Comparison of ENCODE assay signal across 30 cellular contexts in genomic region chr4:119111296-119111695, GRCh38. TPM values are rescaled to one million over a fixed set of nuclear protein-coding genes. Genes with fewer than 3 reads are reported as not detected.
"Had no signal": no experiment of that assay in that cellular context is flagged by ENCODE, and none has a peak within 500 bp of the region (broad histone marks: within the 10 kb centered on the region; RNA-seq: fewer than 3 reads in every experiment).

No MANE protein-coding gene starts in this region.

- H3K9me2 ChIP-seq: SK-N-SH had no signal

- H3K4me3 ChIP-seq: ascending aorta, body of pancreas, breast epithelium, Peyer's patch, SJSA1 had no signal

- H3K4me2 ChIP-seq: SK-N-SH had no signal

- H3K36me3 ChIP-seq: ascending aorta, breast epithelium, Peyer's patch, SJSA1 had no signal

- DNase-seq: activated CD4-positive, alpha-beta T cell treated with anti-CD3 and anti-CD28 coated beads, Interleukin-2, amount 10 ng/mL, durations not matched to agents 24 days and 14 days; activated CD4-positive, alpha-beta T cell treated with anti-CD3 and anti-CD28 coated beads, Interleukin-2, amount 50 U/mL, for 4 hours; activated CD8-positive, alpha-beta T cell treated with anti-CD3 and anti-CD28 coated beads for 36 hours; activated gamma-delta T cell; activated naive CD4-positive, alpha-beta T cell treated with Interleukin-2 at 50 U/mL for 16 hours; activated naive CD8-positive, alpha-beta T cell treated with anti-CD3 and anti-CD28 coated beads, Interleukin-2, amount 10 ng/mL, durations not matched to agents 7 days and 5 days; activated T-cell treated with anti-CD3 and anti-CD28 coated beads, Interleukin-2, amount 50 U/mL, for 1 hour; activated T-cell treated with anti-CD3 and anti-CD28 coated beads, Interleukin-2, amount 50 U/mL, for 72 hours; amygdala; body of pancreas; NCI-H1105 treated with DMSO at 0.1 percent for 48 hours; NCI-H1436; NCI-H1694; NCI-H1930; NCI-H2081 treated with DMSO at 0.1 percent for 48 hours; NCI-H226; NCI-H446 treated with DMSO at 0.1 percent for 48 hours; NCI-H524; NK-92 treated with Interleukin-12 subunit alpha and Interleukin-12 subunit beta, amount 100 ng/mL, for 24 hours; PC-3; Peyer's patch; RPMI8226; SHP77 treated with DMSO at 0.1 percent for 48 hours; SK-N-SH had no signal

- H3K27me3 ChIP-seq: ascending aorta, body of pancreas, breast epithelium, Peyer's patch, SJSA1 had no signal

- ATAC-seq: activated CD8-positive, alpha-beta T cell treated with anti-CD3 and anti-CD28 coated beads for 36 hours; activated T-cell treated with anti-CD3 and anti-CD28 coated beads, Interleukin-2, amount 50 U/mL, for 72 hours; activated T-helper 17 cell treated with anti-CD3 and anti-CD28 coated beads, Interleukin-2, amount 50 U/mL, for 72 hours; body of pancreas; PC-3 had no signal

- H3K9me3 ChIP-seq: ascending aorta, body of pancreas, breast epithelium, Peyer's patch, SJSA1, SK-N-SH had no signal

- H3K9ac ChIP-seq: SK-N-SH had no signal

- H3K4me1 ChIP-seq: breast epithelium, Peyer's patch had no signal

RNA-seq across cellular contexts. Expression of gene MYOZ2, which starts 24.3 kb away (rescaled TPM):
- total RNA-seq: activated CD4-positive, alpha-beta T cell treated with anti-CD3 and anti-CD28 coated beads, Interleukin-2, amount 10 ng/mL, durations not matched to agents 24 days and 14 days; activated CD8-positive, alpha-beta memory T cell treated with anti-CD3 and anti-CD28 coated beads for 36 hours; activated CD8-positive, alpha-beta T cell treated with anti-CD3 and anti-CD28 coated beads for 36 hours; activated naive CD8-positive, alpha-beta T cell treated with anti-CD3 and anti-CD28 coated beads, Interleukin-2, amount 10 ng/mL, durations not matched to agents 7 days and 5 days; activated T-cell treated with anti-CD3 and anti-CD28 coated beads, Interleukin-2, amount 50 U/mL, for 72 hours; activated T-helper 17 cell treated with anti-CD3 and anti-CD28 coated beads, Interleukin-2, amount 50 U/mL, for 72 hours; body of pancreas; MCF 10A; PC-3; Peyer's patch; SJSA1 had no signal
